Comparison of ENCODE assay signal across 8 cellular contexts in the genomic region with DNA sequence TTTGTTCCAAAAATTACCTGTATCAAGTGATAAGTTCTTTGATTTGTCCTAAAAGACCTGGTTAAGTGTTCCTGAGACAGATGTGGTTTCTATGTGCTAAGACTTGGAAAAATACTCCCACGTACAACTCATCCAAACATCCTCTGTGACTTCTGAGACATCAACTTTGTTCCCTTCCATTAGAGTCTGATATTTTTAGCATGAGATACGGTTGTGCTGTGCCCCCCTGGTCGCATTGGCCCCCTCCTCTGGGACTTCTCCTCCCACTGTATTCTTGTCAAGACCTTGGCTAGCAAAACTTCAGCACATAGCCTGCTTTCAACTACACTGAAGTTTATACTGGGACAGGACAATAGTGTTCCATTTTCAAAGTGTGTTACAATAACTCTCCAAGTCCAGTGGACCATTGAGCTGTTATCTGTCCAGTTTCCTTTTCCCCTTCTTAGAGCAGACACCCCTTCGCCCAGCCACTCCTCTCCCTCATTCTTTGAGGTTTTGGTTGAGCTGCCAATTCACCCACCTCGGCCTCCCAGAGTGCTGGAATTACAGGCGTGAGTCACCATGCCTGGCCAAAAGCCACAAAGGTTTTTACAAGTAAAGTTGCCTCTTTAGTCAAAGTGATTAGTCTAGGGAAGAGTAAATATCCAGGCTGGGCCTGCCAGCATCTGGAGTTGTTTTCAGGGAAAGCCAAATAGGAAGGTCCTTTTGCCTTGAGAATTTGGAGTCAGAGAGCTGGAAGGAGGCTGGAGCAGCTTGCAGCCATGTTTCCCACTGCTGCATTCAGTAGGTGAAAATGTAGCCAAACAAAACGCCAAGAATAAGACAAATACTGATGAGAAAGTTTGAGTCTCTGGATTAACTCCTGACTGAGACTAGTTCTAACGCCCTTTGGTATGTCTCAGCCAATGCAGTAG. TPM values are rescaled to one million over a fixed set of nuclear protein-coding genes. Genes with fewer than 3 reads are reported as not detected.
DNase-seq lines count a peak whose midpoint lies in the region; ATAC-seq and TF ChIP-seq lines count a peak whose summit lies in the region.

No MANE protein-coding gene starts in this region.

- ATAC-seq in memory B cell (ENCODE audit: low read depth) (no peak), GM18867 (IDR thresholded peaks at IDR 0.05; ENCODE audit: unreplicated experiment) (no peak)
- no peak for ATAC-seq in activated T-cell treated with anti-CD3 and anti-CD28 coated beads, Interleukin-2, amount 50 U/mL, for 4 hours

- H3K4me1 ChIP-seq in Loucy (ENCODE audit: insufficient read depth, low read length, poor library complexity, severe bottlenecking) = peaks cover 68% of the 10 kb centered on the region

- CTCF ChIA-PET in Calu3 (lab: Charles Lee) = interaction anchor here (0.7 to 0.8 kb wide), 2 partner anchors 39 to 44 kb away, joined by 3 to 4 read pairs; no protein-coding TSS in a partner anchor

- H3K4me3 ChIP-seq in Loucy (ENCODE audit: low read length, poor library complexity, severe bottlenecking) = peak overlapping the region; percentile 15

- H3K27me3 ChIP-seq in Loucy (ENCODE audit: insufficient read depth, low read length, poor library complexity, severe bottlenecking) = no peaks in the 10 kb centered on the region

- intact Hi-C loops in Calu3 (cut with micrococcal nuclease; ENCODE audit: unreplicated experiment) = loop anchor here (1.0 to 5.0 kb wide), 3 partner anchors 39 to 61 kb away; no protein-coding TSS in a partner anchor

- peak overlapping the region; percentile 42 for H3K4me2 ChIP-seq in Loucy (ENCODE audit: low read depth, low read length, poor library complexity, severe bottlenecking)

- H3K9me3 Mint-ChIP-seq in Calu3 (ENCODE audit: low read depth, unreplicated experiment) (no peaks in the 10 kb centered on the region), chondrocyte (ENCODE audit: low read depth) (no peaks in the 10 kb centered on the region), memory B cell (no peaks in the 10 kb centered on the region)
- no peaks in the 10 kb centered on the region for H3K9me3 Mint-ChIP-seq in activated T-cell treated with anti-CD3 and anti-CD28 coated beads, Interleukin-2, amount 50 U/mL, for 4 hours

- H3K36me3 ChIP-seq in Loucy (ENCODE audit: insufficient read depth, low read length) = no peaks in the 10 kb centered on the region

- no peak overlapping the region for H2AFZ ChIP-seq in Loucy (ENCODE audit: low read length)

- H3K36me3 Mint-ChIP-seq in Calu3 (ENCODE audit: insufficient read depth, unreplicated experiment) = peaks cover 6% of the 10 kb centered on the region
- H3K36me3 Mint-ChIP-seq in chondrocyte (ENCODE audit: low read depth) = no peaks in the 10 kb centered on the region
- no peaks in the 10 kb centered on the region for H3K36me3 Mint-ChIP-seq in memory B cell
- no peaks in the 10 kb centered on the region for H3K36me3 Mint-ChIP-seq in activated T-cell treated with anti-CD3 and anti-CD28 coated beads, Interleukin-2, amount 50 U/mL, for 4 hours (ENCODE audit: insufficient read depth)

- no peaks in the 10 kb centered on the region for H3K79me2 ChIP-seq in Loucy (ENCODE audit: insufficient read depth, low read length)

- no peaks in the 10 kb centered on the region for H3K9me3 ChIP-seq in Loucy (ENCODE audit: insufficient read depth, low read depth, low read length)

- no peaks in the 10 kb centered on the region for H3F3A ChIP-seq in Loucy (ENCODE audit: low read depth)

- H3K27ac Mint-ChIP-seq in Calu3 (ENCODE audit: unreplicated experiment) (peak overlapping the region; percentile 88), chondrocyte (ENCODE audit: unreplicated experiment) (peak overlapping the region; percentile 89), memory B cell (peak overlapping the region; percentile 43)

- no peak for TF ChIP-seq CTCF in Calu3 (IDR thresholded peaks at IDR 0.05; ENCODE audit: unreplicated experiment)
- no peak for TF ChIP-seq CTCF in Loucy (conservative IDR thresholded peaks at IDR 0.05; ENCODE audit: low read length)
- no peak for TF ChIP-seq CTCF in chondrocyte (IDR thresholded peaks at IDR 0.05)

- no peaks in the 10 kb centered on the region for H4K20me1 ChIP-seq in Loucy (ENCODE audit: insufficient read depth, low read length, poor library complexity, severe bottlenecking)

- H3K9ac ChIP-seq in Loucy (ENCODE audit: low read depth, low read length, poor library complexity, severe bottlenecking) = peak overlapping the region; percentile 34

- peak; percentile 81 for DNase-seq in Calu3
- DNase-seq in chondrocyte (ENCODE audit: low spot score) = no peak
- no peak for DNase-seq in memory B cell (ENCODE audit: low spot score in 2 of 2)
- DNase-seq in NCI-H1930 (lab: John Stamatoyannopoulos, UW) = no peak
- no peak for DNase-seq in COLO668 (lab: John Stamatoyannopoulos, UW; ENCODE audit: unreplicated experiment)
- DNase-seq in activated T-cell treated with anti-CD3 and anti-CD28 coated beads, Interleukin-2, amount 50 U/mL, for 4 hours = no peak

- H3K4me3 Mint-ChIP-seq in Calu3 (ENCODE audit: low read depth, unreplicated experiment) (peak overlapping the region; percentile 48), chondrocyte (ENCODE audit: unreplicated experiment) (no peak overlapping the region), memory B cell (no peak overlapping the region)
- no peak overlapping the region for H3K4me3 Mint-ChIP-seq in activated T-cell treated with anti-CD3 and anti-CD28 coated beads, Interleukin-2, amount 50 U/mL, for 4 hours

- H3K4me1 Mint-ChIP-seq in Calu3 (ENCODE audit: low read depth, unreplicated experiment) (peaks cover 35% of the 10 kb centered on the region), chondrocyte (ENCODE audit: low read depth) (peaks cover 48% of the 10 kb centered on the region), memory B cell (peaks cover 20% of the 10 kb centered on the region)
- peaks cover 2% of the 10 kb centered on the region for H3K4me1 Mint-ChIP-seq in activated T-cell treated with anti-CD3 and anti-CD28 coated beads, Interleukin-2, amount 50 U/mL, for 4 hours (ENCODE audit: low read depth)

- no TSS peak for BruUV-seq in Calu3 (replicated peaks; lab: Mats Ljungman, UMichigan)

- H3K27me3 Mint-ChIP-seq in Calu3 (ENCODE audit: unreplicated experiment) (peaks cover 10% of the 10 kb centered on the region), chondrocyte (ENCODE audit: low read depth) (peaks cover 1% of the 10 kb centered on the region), memory B cell (peaks cover 2% of the 10 kb centered on the region)
- peaks cover 4% of the 10 kb centered on the region for H3K27me3 Mint-ChIP-seq in activated T-cell treated with anti-CD3 and anti-CD28 coated beads, Interleukin-2, amount 50 U/mL, for 4 hours (ENCODE audit: low read depth)

- no peaks in the 10 kb centered on the region for H3K9me2 ChIP-seq in Loucy (replicated peaks; ENCODE audit: low read depth, low read length)

RNA-seq across cellular contexts. Expression of gene PDLIM1, which starts 17.8 kb away (rescaled TPM):
- total RNA-seq in Calu3 (2022) = 49.7 and 50.2 TPM in 2 replicates
- 94.1 to 113 TPM (median 110 TPM) in 3 replicates for total RNA-seq in chondrocyte
- total RNA-seq in activated T-cell treated with anti-CD3 and anti-CD28 coated beads, Interleukin-2, amount 50 U/mL, for 4 hours = 1 to 10 TPM in 2 of 3 donors, under 1 TPM in 1; 0.66 to 2.8 (median 1.2) TPM

Comparison
In these comparisons a context has a peak if more than half of its experiments do, and no peak if none do; other contexts are left out.
1. RNA of gene PDLIM1, which starts 17.8 kb away (total RNA-seq): 94.1 to 113 TPM in chondrocyte and 49.7 to 50.2 TPM in Calu3; 0.66 to 2.8 TPM in activated T-cell treated with anti-CD3 and anti-CD28 coated beads, Interleukin-2, amount 50 U/mL, for 4 hours; every median in the first group is over 10 times any median in the second.
2. Peak in every context shown above with its lines, with median percentiles within 50 percentile points of each other: H3K27ac Mint-ChIP-seq.